In genomic region chr1:231108500-231109254, GRCh38 we compare ENCODE assay signal across 18 cellular contexts. TPM values are rescaled to one million over a fixed set of nuclear protein-coding genes. Genes with fewer than 3 reads are reported as not detected.
DNase-seq lines count a peak whose midpoint lies in the region; ATAC-seq and TF ChIP-seq lines count a peak whose summit lies in the region.
"Had no signal": no experiment of that assay in that cellular context is flagged by ENCODE, and none has a peak within 500 bp of the region (broad histone marks: within the 10 kb centered on the region; RNA-seq: fewer than 3 reads in every experiment).

No MANE protein-coding gene starts in this region.

- DNase-seq in activated naive CD8-positive, alpha-beta T cell treated with anti-CD3 and anti-CD28 coated beads, Interleukin-2, amount 50 U/mL, for 24 hours, result no peak
- no peak for DNase-seq in activated naive CD8-positive, alpha-beta T cell treated with anti-CD3 and anti-CD28 coated beads for 36 hours
- DNase-seq in SK-N-DZ (ENCODE audit: low spot score) (peak; percentile 42), dermis blood vessel endothelial cell (peak; percentile 29), SHP77 treated with DMSO at 0.1 percent for 48 hours (lab: John Stamatoyannopoulos, UW) (no peak), progenitor cell of endocrine pancreas (ENCODE audit: low spot score, unreplicated experiment) (no peak), nephron progenitor cell (no peak)
- DNase-seq: Caco-2, GDM1, NCI-H1105 treated with DMSO at 0.1 percent for 48 hours, NCI-H1694, NCI-H2227 treated with DMSO at 0.1 percent for 48 hours, NCI-H524, NCI-H82, PC-3, RPMI8226, SIG-M5 had no signal

- no peak overlapping the region for H3K4me3 Mint-ChIP-seq in activated naive CD8-positive, alpha-beta T cell treated with anti-CD3 and anti-CD28 coated beads, Interleukin-2, amount 50 U/mL, for 24 hours
- H3K4me3 Mint-ChIP-seq in activated naive CD8-positive, alpha-beta T cell treated with anti-CD3 and anti-CD28 coated beads for 36 hours, result no peak overlapping the region
- H3K4me3 Mint-ChIP-seq in progenitor cell of endocrine pancreas (ENCODE audit: low read depth) (no peak overlapping the region), nephron progenitor cell (no peak overlapping the region)

- peaks cover 2% of the 10 kb centered on the region for H3K36me3 Mint-ChIP-seq in activated naive CD8-positive, alpha-beta T cell treated with anti-CD3 and anti-CD28 coated beads, Interleukin-2, amount 50 U/mL, for 24 hours (ENCODE audit: low read depth)
- no peaks in the 10 kb centered on the region for H3K36me3 Mint-ChIP-seq in activated naive CD8-positive, alpha-beta T cell treated with anti-CD3 and anti-CD28 coated beads for 36 hours
- H3K36me3 Mint-ChIP-seq in progenitor cell of endocrine pancreas (ENCODE audit: insufficient read depth) (no peaks in the 10 kb centered on the region), nephron progenitor cell (ENCODE audit: low read depth) (peaks cover 5% of the 10 kb centered on the region)
- H3K36me3 Mint-ChIP-seq: CD14-positive monocyte had no signal

- ATAC-seq in activated naive CD8-positive, alpha-beta T cell treated with anti-CD3 and anti-CD28 coated beads, Interleukin-2, amount 50 U/mL, for 24 hours, result peak; percentile 57
- ATAC-seq: PC-3 had no signal

- peak overlapping the region; percentile 1 for H3K27ac Mint-ChIP-seq in activated naive CD8-positive, alpha-beta T cell treated with anti-CD3 and anti-CD28 coated beads, Interleukin-2, amount 50 U/mL, for 24 hours
- no peak overlapping the region for H3K27ac Mint-ChIP-seq in activated naive CD8-positive, alpha-beta T cell treated with anti-CD3 and anti-CD28 coated beads for 36 hours
- no peak overlapping the region for H3K27ac Mint-ChIP-seq in progenitor cell of endocrine pancreas
- H3K27ac Mint-ChIP-seq in nephron progenitor cell, result no peak overlapping the region

- H3K9me3 Mint-ChIP-seq in activated naive CD8-positive, alpha-beta T cell treated with anti-CD3 and anti-CD28 coated beads, Interleukin-2, amount 50 U/mL, for 24 hours, result peaks cover 5% of the 10 kb centered on the region
- peaks cover 3% of the 10 kb centered on the region for H3K9me3 Mint-ChIP-seq in activated naive CD8-positive, alpha-beta T cell treated with anti-CD3 and anti-CD28 coated beads for 36 hours
- H3K9me3 Mint-ChIP-seq in progenitor cell of endocrine pancreas (ENCODE audit: low read depth) (peaks cover 3% of the 10 kb centered on the region), nephron progenitor cell (peaks cover 19% of the 10 kb centered on the region)

- TF ChIP-seq CTCF in progenitor cell of endocrine pancreas (IDR thresholded peaks at IDR 0.05; ENCODE audit: unreplicated experiment), result no peak
- no peak for TF ChIP-seq CTCF in nephron progenitor cell (IDR thresholded peaks at IDR 0.05)

- peaks cover 20% of the 10 kb centered on the region for H3K27me3 Mint-ChIP-seq in activated naive CD8-positive, alpha-beta T cell treated with anti-CD3 and anti-CD28 coated beads, Interleukin-2, amount 50 U/mL, for 24 hours
- H3K27me3 Mint-ChIP-seq in activated naive CD8-positive, alpha-beta T cell treated with anti-CD3 and anti-CD28 coated beads for 36 hours, result peaks cover 36% of the 10 kb centered on the region
- peaks cover 7% of the 10 kb centered on the region for H3K27me3 Mint-ChIP-seq in progenitor cell of endocrine pancreas
- peaks cover 31% of the 10 kb centered on the region for H3K27me3 Mint-ChIP-seq in nephron progenitor cell (ENCODE audit: low read depth, poor library complexity)

- H3K4me1 Mint-ChIP-seq in activated naive CD8-positive, alpha-beta T cell treated with anti-CD3 and anti-CD28 coated beads, Interleukin-2, amount 50 U/mL, for 24 hours, result peaks cover 15% of the 10 kb centered on the region
- H3K4me1 Mint-ChIP-seq in activated naive CD8-positive, alpha-beta T cell treated with anti-CD3 and anti-CD28 coated beads for 36 hours, result peaks cover 4% of the 10 kb centered on the region
- H3K4me1 Mint-ChIP-seq in progenitor cell of endocrine pancreas (ENCODE audit: low read depth) (peaks cover 14% of the 10 kb centered on the region), nephron progenitor cell (peaks cover 4% of the 10 kb centered on the region)

RNA-seq across cellular contexts. Expression of gene TRIM67, which starts 53.2 kb away (rescaled TPM):
- total RNA-seq in activated naive CD8-positive, alpha-beta T cell treated with anti-CD3 and anti-CD28 coated beads for 36 hours, result not detected
- 1.1 and 1.5 TPM in 2 replicates for polyA plus RNA-seq in SK-N-DZ (2014; cell fraction: cytosol; rRNA removed)
- 1.8 and 2.6 TPM in 2 replicates for polyA plus RNA-seq in SK-N-DZ (2014; cell fraction: nucleus; rRNA removed)
- total RNA-seq in dermis blood vessel endothelial cell (not detected in 2 replicates), progenitor cell of endocrine pancreas (0.05 and 0.09 TPM in 2 replicates)
- total RNA-seq: PC-3 had no signal
- polyA plus RNA-seq: CD14-positive monocyte had no signal

Comparison
In these comparisons a context has a peak if more than half of its experiments do, and no peak if none do; other contexts are left out.
1. DNase-seq: peak in SK-N-DZ (single experiment) and dermis blood vessel endothelial cell (single experiment); none in activated naive CD8-positive, alpha-beta T cell treated with anti-CD3 and anti-CD28 coated beads, Interleukin-2, amount 50 U/mL, for 24 hours (single experiment), activated naive CD8-positive, alpha-beta T cell treated with anti-CD3 and anti-CD28 coated beads for 36 hours (single experiment), SHP77 treated with DMSO at 0.1 percent for 48 hours (single experiment), progenitor cell of endocrine pancreas (single experiment) and nephron progenitor cell (single experiment).